8 cellular contexts compared by ENCODE assay signal in genomic region chr5:136424835-136425694, GRCh38. TPM values are rescaled to one million over a fixed set of nuclear protein-coding genes. Genes with fewer than 3 reads are reported as not detected.
A peak's percentile ranks its signal among the peaks of the same experiment; 100 is the strongest.
DNase-seq lines count a peak whose midpoint lies in the region; ATAC-seq and TF ChIP-seq lines count a peak whose summit lies in the region.

No MANE protein-coding gene starts in this region.

- no peaks in the 10 kb centered on the region for H3K27me3 ChIP-seq in Loucy (ENCODE audit: insufficient read depth, low read length, poor library complexity, severe bottlenecking)
- H3K27me3 ChIP-seq in SJCRH30: 0 out of 2 replicates have a peak, but pooled peaks cover 4% of the 10 kb centered on the region
- H3K27me3 ChIP-seq in breast epithelium: no peaks in the 10 kb centered on the region

- H3K36me3 ChIP-seq in Loucy (ENCODE audit: insufficient read depth, low read length): no peaks in the 10 kb centered on the region
- H3K36me3 ChIP-seq in SJCRH30: no peaks in the 10 kb centered on the region
- no peaks in the 10 kb centered on the region for H3K36me3 ChIP-seq in breast epithelium

- H3K9me2 ChIP-seq in Loucy (replicated peaks; ENCODE audit: low read depth, low read length): no peaks in the 10 kb centered on the region

- no peak for TF ChIP-seq POLR2A in breast epithelium (IDR thresholded peaks at IDR 0.05)

- H3K9ac ChIP-seq in Loucy (ENCODE audit: low read depth, low read length, poor library complexity, severe bottlenecking): no peak overlapping the region

- H3K9me3 Mint-ChIP-seq in activated T-helper 17 cell treated with anti-CD3 and anti-CD28 coated beads, Interleukin-2, amount 50 U/mL, for 72 hours: peaks cover 4% of the 10 kb centered on the region

- no peaks in the 10 kb centered on the region for H3F3A ChIP-seq in Loucy (ENCODE audit: low read depth)

- H3K27me3 Mint-ChIP-seq in activated T-helper 17 cell treated with anti-CD3 and anti-CD28 coated beads, Interleukin-2, amount 50 U/mL, for 72 hours: peaks cover 4% of the 10 kb centered on the region

- peak; percentile 79 for ATAC-seq in GM21717 (IDR thresholded peaks at IDR 0.05; ENCODE audit: unreplicated experiment)
- ATAC-seq in activated T-helper 17 cell treated with anti-CD3 and anti-CD28 coated beads, Interleukin-2, amount 50 U/mL, for 72 hours (replicated peaks): no peak

- H3K4me3 ChIP-seq in Loucy (ENCODE audit: low read length, poor library complexity, severe bottlenecking): no peak overlapping the region
- no peak overlapping the region for H3K4me3 ChIP-seq in SJCRH30
- H3K4me3 ChIP-seq in breast epithelium: no peak overlapping the region

- intact Hi-C loops in breast epithelium (cut with DNase I; ENCODE audit: low total_unique reads): no loop called here

- no peak overlapping the region for H3K4me2 ChIP-seq in Loucy (ENCODE audit: low read depth, low read length, poor library complexity, severe bottlenecking)

- no peaks in the 10 kb centered on the region for H4K20me1 ChIP-seq in Loucy (ENCODE audit: insufficient read depth, low read length, poor library complexity, severe bottlenecking)

- H3K4me3 Mint-ChIP-seq in activated T-helper 17 cell treated with anti-CD3 and anti-CD28 coated beads, Interleukin-2, amount 50 U/mL, for 72 hours: no peak overlapping the region

- no peak overlapping the region for H3K27ac Mint-ChIP-seq in activated T-helper 17 cell treated with anti-CD3 and anti-CD28 coated beads, Interleukin-2, amount 50 U/mL, for 72 hours

- H3K36me3 Mint-ChIP-seq in activated T-helper 17 cell treated with anti-CD3 and anti-CD28 coated beads, Interleukin-2, amount 50 U/mL, for 72 hours (ENCODE audit: low read depth): no peaks in the 10 kb centered on the region

- H3K4me1 Mint-ChIP-seq in activated T-helper 17 cell treated with anti-CD3 and anti-CD28 coated beads, Interleukin-2, amount 50 U/mL, for 72 hours: no peaks in the 10 kb centered on the region

- no peak overlapping the region for H3K27ac ChIP-seq in SJCRH30
- no peak overlapping the region for H3K27ac ChIP-seq in breast epithelium

- peak overlapping the region; percentile 24; the same call in 1 of the 2 replicates for H2AFZ ChIP-seq in Loucy (ENCODE audit: low read length)

- peak; percentile 93 for TF ChIP-seq CTCF in Loucy (conservative IDR thresholded peaks at IDR 0.05; ENCODE audit: low read length)
- peak in 2 of 3 donors; percentile 23 to 38 for TF ChIP-seq CTCF in breast epithelium (IDR thresholded peaks at IDR 0.05)

- H3K4me1 ChIP-seq in Loucy (ENCODE audit: insufficient read depth, low read length, poor library complexity, severe bottlenecking) (no peaks in the 10 kb centered on the region), SJCRH30 (no peaks in the 10 kb centered on the region), breast epithelium (no peaks in the 10 kb centered on the region)

- H3K9me3 ChIP-seq in Loucy (ENCODE audit: insufficient read depth, low read depth, low read length) (no peaks in the 10 kb centered on the region), SJCRH30 (replicated peaks) (no peaks in the 10 kb centered on the region), breast epithelium (no peaks in the 10 kb centered on the region)

- no peaks in the 10 kb centered on the region for H3K79me2 ChIP-seq in Loucy (ENCODE audit: insufficient read depth, low read length)

- peak; percentile 22 for DNase-seq in GM04504 (ENCODE audit: low read depth)
- DNase-seq in SJCRH30: peak; percentile 72 to 83
- DNase-seq in breast epithelium (ENCODE audit: low spot score in 2 of 2): peak in 1 of 2 donors; percentile 63
- DNase-seq in kidney tubule cell (ENCODE audit: low spot score): peak; percentile 74
- peak; percentile 40 to 52 for DNase-seq in stimulated activated CD8-positive, alpha-beta memory T cell treated with anti-CD3 and anti-CD28 coated beads, Interleukin-2, amount 100 ng/mL, for 48 hours (ENCODE audit: low read depth in 2 of 2)

RNA-seq across cellular contexts. Expression of gene TRPC7, which starts 59.7 kb away (rescaled TPM):
- total RNA-seq in SJCRH30 (2014; rRNA removed; shearing (Covaris generic)): not detected in 2 replicates
- total RNA-seq in breast epithelium: not detected
- not detected for total RNA-seq in activated T-helper 17 cell treated with anti-CD3 and anti-CD28 coated beads, Interleukin-2, amount 50 U/mL, for 72 hours
